ENCODE assay signal across 28 cellular contexts in genomic region chr16:58284488-58284887, GRCh38. TPM values are rescaled to one million over a fixed set of nuclear protein-coding genes. Genes with fewer than 3 reads are reported as not detected.
"Had no signal": no experiment of that assay in that cellular context is flagged by ENCODE, and none has a peak within 500 bp of the region (broad histone marks: within the 10 kb centered on the region; RNA-seq: fewer than 3 reads in every experiment).

No MANE protein-coding gene starts in this region.

- H3K36me3 ChIP-seq: WERI-Rb-1 had no signal

- ATAC-seq: activated CD4-positive, alpha-beta T cell treated with anti-CD3 and anti-CD28 coated beads for 36 hours; activated T-helper 17 cell treated with anti-CD3 and anti-CD28 coated beads, Interleukin-2, amount 50 U/mL, for 72 hours; T-cell had no signal

- FAIRE-seq: astrocyte, TTC549 had no signal

- H3K27ac ChIP-seq: SK-N-MC, WERI-Rb-1 had no signal

- DNase-seq: activated CD4-positive, alpha-beta memory T cell treated with anti-CD3 and anti-CD28 coated beads, Interleukin-2, amount 10 ng/mL, durations not matched to agents 7 days and 5 days; activated CD4-positive, alpha-beta T cell treated with anti-CD3 and anti-CD28 coated beads for 36 hours; activated CD4-positive, alpha-beta T cell treated with anti-CD3 and anti-CD28 coated beads, Interleukin-2, amount 50 U/mL, for 1 hour; activated gamma-delta T cell; activated naive CD4-positive, alpha-beta T cell treated with anti-CD3 and anti-CD28 coated beads for 36 hours; activated T-cell treated with anti-CD3 and anti-CD28 coated beads for 4 hours; activated T-cell treated with anti-CD3 and anti-CD28 coated beads, Interleukin-2, amount 50 U/mL, for 48 hours; amygdala; Karpas-422; NCI-H1092; NCI-H1417; NCI-H1694; NCI-H2029; NCI-H345; NCI-H510A; NCI-H526 treated with DMSO at 0.1 percent for 48 hours; NCI-H82; T-cell; T1000; WERI-Rb-1 had no signal

- H3K4me3 ChIP-seq: SK-N-MC had no signal

RNA-seq across cellular contexts. Expression of gene PRSS54, which starts 10.3 kb away (rescaled TPM):
- total RNA-seq: activated CD4-positive, alpha-beta memory T cell treated with anti-CD3 and anti-CD28 coated beads, Interleukin-2, amount 10 ng/mL, durations not matched to agents 7 days and 5 days; activated CD4-positive, alpha-beta T cell treated with anti-CD3 and anti-CD28 coated beads for 36 hours; activated CD8-positive, alpha-beta memory T cell treated with anti-CD3 and anti-CD28 coated beads for 36 hours; activated naive CD4-positive, alpha-beta T cell treated with anti-CD3 and anti-CD28 coated beads for 36 hours; activated T-helper 17 cell treated with anti-CD3 and anti-CD28 coated beads, Interleukin-2, amount 50 U/mL, for 72 hours; astrocyte; cardiac septum; OCI-LY7; RPMI7951; T-cell had no signal
